Comparison of ENCODE assay signal across 9 cellular contexts in the genomic region with DNA sequence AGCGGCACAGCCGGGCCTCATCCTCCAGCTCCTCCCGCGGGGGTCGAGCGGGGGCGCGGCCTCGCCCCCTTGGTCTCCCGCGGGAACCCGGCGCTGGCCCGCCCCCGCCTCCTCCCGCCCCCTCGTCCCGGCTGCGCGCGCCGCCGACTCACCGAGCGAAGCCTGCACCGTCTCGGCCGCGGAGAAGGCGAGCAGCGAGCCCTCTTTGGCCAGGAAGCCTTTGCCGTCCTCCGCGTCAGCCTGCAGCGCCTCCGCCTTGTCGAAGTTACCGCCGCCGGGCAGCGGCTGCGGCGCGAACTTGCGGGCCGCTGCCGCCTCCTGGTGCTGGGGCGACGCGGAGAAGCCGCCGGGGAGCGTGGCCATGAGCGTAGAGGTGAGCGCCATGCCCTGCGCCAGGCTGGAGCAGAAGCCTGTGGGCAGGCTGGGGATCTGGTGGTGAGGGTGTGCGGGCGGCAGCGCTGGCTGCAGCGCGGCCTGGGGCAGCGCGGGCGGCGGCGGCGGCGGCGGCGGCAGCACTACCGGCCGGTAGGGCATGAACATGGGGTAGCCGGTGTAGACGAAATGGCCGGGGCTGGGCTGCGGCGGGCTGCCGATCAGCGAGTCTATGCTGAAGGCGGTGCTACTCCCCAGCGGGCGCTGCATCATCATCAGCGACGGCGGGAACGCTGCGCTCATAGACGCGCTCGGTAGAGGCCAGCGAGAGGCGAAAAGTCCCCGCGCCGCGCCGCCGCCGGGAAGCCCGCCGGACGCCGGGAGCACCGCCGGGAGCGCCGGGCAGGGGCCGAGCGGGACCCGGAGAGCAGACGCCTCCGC. TPM values are rescaled to one million over a fixed set of nuclear protein-coding genes. Genes with fewer than 3 reads are reported as not detected.
A peak's percentile ranks its signal among the peaks of the same experiment; 100 is the strongest.
DNase-seq lines count a peak whose midpoint lies in the region; ATAC-seq and TF ChIP-seq lines count a peak whose summit lies in the region.
"Had no signal": no experiment of that assay in that cellular context is flagged by ENCODE, and none has a peak within 500 bp of the region (broad histone marks: within the 10 kb centered on the region; RNA-seq: fewer than 3 reads in every experiment).

No MANE protein-coding gene starts in this region.

- H3K27ac ChIP-seq in HUES6 (ENCODE audit: low read depth, low read length), result peak overlapping the region; percentile 42; the same call in 1 of the 2 replicates
- H3K27ac ChIP-seq in lung (ENCODE audit: low read depth in 1 of 2, low read length in 1 of 2), result no peak overlapping the region

- ATAC-seq in lung (ENCODE audit: insufficient read depth, low FRiP score) (no peak), natural killer cell (no peak), HG03097 (IDR thresholded peaks at IDR 0.05; ENCODE audit: low FRiP score, unreplicated experiment) (no peak), HG03025 (IDR thresholded peaks at IDR 0.05; ENCODE audit: low FRiP score, unreplicated experiment) (no peak)

- H3K4me1 ChIP-seq in HUES6 (ENCODE audit: control insufficient read depth, insufficient read depth, low read length), result peaks cover 71% of the 10 kb centered on the region
- peaks cover 3 to 24% of the 10 kb centered on the region in 2 donors for H3K4me1 ChIP-seq in lung (ENCODE audit: control insufficient read depth in 2 of 2, insufficient read depth in 2 of 2, low read length in 2 of 2)

- H3K36me3 ChIP-seq in HUES6 (ENCODE audit: control insufficient read depth, insufficient read depth, low read length) (no peaks in the 10 kb centered on the region; the same call in 1 of the 2 replicates), lung (ENCODE audit: control insufficient read depth in 2 of 2, insufficient read depth in 2 of 2, low read length in 2 of 2) (no peaks in the 10 kb centered on the region)

- intact Hi-C loops in natural killer cell (cut with micrococcal nuclease), result no loop called here

- H3K9me3 ChIP-seq in HUES6 (ENCODE audit: control insufficient read depth, insufficient read depth, low read depth, low read length) (no peaks in the 10 kb centered on the region), lung (ENCODE audit: control insufficient read depth in 2 of 2, insufficient read depth in 1 of 2, low read length in 1 of 2) (no peaks in the 10 kb centered on the region)

- peak overlapping the region; percentile 95 for H3K9ac ChIP-seq in HUES6 (ENCODE audit: low read length)

- peak; percentile 67 for TF ChIP-seq CTCF in chondrocyte (IDR thresholded peaks at IDR 0.05)
- TF ChIP-seq CTCF in lung (IDR thresholded peaks at IDR 0.05; ENCODE audit: control extremely low read depth, extremely low read depth), result no peak
- TF ChIP-seq CTCF in natural killer cell (IDR thresholded peaks at IDR 0.05), result no peak

- H3K4me1 Mint-ChIP-seq in chondrocyte (ENCODE audit: low read depth), result peaks cover 48% of the 10 kb centered on the region
- peaks cover 6 to 7% of the 10 kb centered on the region in 2 donors for H3K4me1 Mint-ChIP-seq in natural killer cell

- H3K9me3 Mint-ChIP-seq in chondrocyte (ENCODE audit: low read depth), result no peaks in the 10 kb centered on the region
- H3K9me3 Mint-ChIP-seq in natural killer cell, result no peaks in the 10 kb centered on the region
- H3K9me3 Mint-ChIP-seq: activated naive CD4-positive, alpha-beta T cell treated with anti-CD3 and anti-CD28 coated beads, Interleukin-2, amount 50 U/mL, for 72 hours had no signal

- no peak overlapping the region for H3K27ac Mint-ChIP-seq in chondrocyte (ENCODE audit: unreplicated experiment)
- H3K27ac Mint-ChIP-seq in natural killer cell, result no peak overlapping the region

- H3K27me3 ChIP-seq in HUES6 (ENCODE audit: control insufficient read depth, insufficient read depth, low read length) (peaks cover 99% of the 10 kb centered on the region), lung (ENCODE audit: control insufficient read depth, insufficient read depth) (peaks cover 33% of the 10 kb centered on the region)

- H3K27me3 Mint-ChIP-seq in chondrocyte (ENCODE audit: low read depth) (peaks cover 7% of the 10 kb centered on the region), natural killer cell (ENCODE audit: low read depth in 2 of 2) (peaks cover 39 to 47% of the 10 kb centered on the region in 2 donors)

- H3K36me3 Mint-ChIP-seq in chondrocyte (ENCODE audit: low read depth) (peaks cover 2% of the 10 kb centered on the region), natural killer cell (no peaks in the 10 kb centered on the region)
- H3K36me3 Mint-ChIP-seq: activated naive CD4-positive, alpha-beta T cell treated with anti-CD3 and anti-CD28 coated beads, Interleukin-2, amount 50 U/mL, for 72 hours had no signal

- H3K4me3 Mint-ChIP-seq in chondrocyte (ENCODE audit: unreplicated experiment) (peak overlapping the region; percentile 68), natural killer cell (no peak overlapping the region)

- 2 to 3% methylated on average over 77 to 112 of the region's 112 CpGs for WGBS in lung, 2 donors

- DNase-seq in AG08395 (ENCODE audit: low spot score) (peak; percentile 35), chondrocyte (ENCODE audit: low spot score) (peak; percentile 92), lung (ENCODE audit: low spot score) (no peak), natural killer cell (no peak)
- DNase-seq in effector CD8-positive, alpha-beta T cell (lab: John Stamatoyannopoulos, UW), result no peak

- H3K4me3 ChIP-seq in HUES6 (ENCODE audit: low read depth, low read length) (peak overlapping the region; percentile 86), lung (peak overlapping the region; percentile 1)

RNA-seq across cellular contexts. Expression of a gene that starts 0.7 kb away (rescaled TPM):
- total RNA-seq in chondrocyte (12.5 to 17.8 TPM (median 16.7 TPM) in 3 replicates), lung (not detected), natural killer cell (not detected)
- under 1 TPM in 1 of 2 donors, not detected in 1; 0.17 TPM for polyA plus RNA-seq in lung
- total RNA-seq: activated naive CD4-positive, alpha-beta T cell treated with anti-CD3 and anti-CD28 coated beads, Interleukin-2, amount 50 U/mL, for 72 hours had no signal

Comparison
In these comparisons a context has a peak if more than half of its experiments do, and no peak if none do; other contexts are left out.
1. DNase-seq: peak in AG08395 (single experiment) and chondrocyte (single experiment); none in lung (single experiment), natural killer cell (single experiment) and effector CD8-positive, alpha-beta T cell (single experiment).
2. RNA of a gene that starts 0.7 kb away (total RNA-seq): 12.5 to 17.8 TPM in chondrocyte; not detected in lung and not detected in natural killer cell; every median in the first group is over 10 times any median in the second.